8 cellular contexts compared by ENCODE assay signal in genomic region chr14:67514650-67515385, GRCh38. TPM values are rescaled to one million over a fixed set of nuclear protein-coding genes. Genes with fewer than 3 reads are reported as not detected.
DNase-seq lines count a peak whose midpoint lies in the region; ATAC-seq and TF ChIP-seq lines count a peak whose summit lies in the region.

No MANE protein-coding gene starts in this region.

- no peak for TF ChIP-seq EP300 in transverse colon (IDR thresholded peaks at IDR 0.05; ENCODE audit: low read depth)

- 2% methylated on average over 19 of the region's 75 CpGs; no CpG with 5 or more reads in 1 of the 2 donors for WGBS in transverse colon (ENCODE audit: low coverage in 1 of 2), 2 donors

- H3K9me3 Mint-ChIP-seq in naive thymus-derived CD4-positive, alpha-beta T cell = no peaks in the 10 kb centered on the region

- peak; percentile 40 for ATAC-seq in GM21717 (IDR thresholded peaks at IDR 0.05; ENCODE audit: unreplicated experiment)
- ATAC-seq in naive thymus-derived CD4-positive, alpha-beta T cell = peak; percentile 76

- POLR2A ChIA-PET in naive thymus-derived CD4-positive, alpha-beta T cell (lab: Charles Lee) = interaction anchor here (0.6 to 4.1 kb wide), 5 partner anchors 15 to 301 kb away, joined by 3 to 23 read pairs (median 3); partner anchors contain the start of genes TMEM229B and ZFYVE26

- peak overlapping the region; percentile 68 for H3K4me3 ChIP-seq in naive thymus-derived CD4-positive, alpha-beta T cell (ENCODE audit: low read length)
- peak overlapping the region; percentile 66 to 97 (median 91) for H3K4me3 ChIP-seq in transverse colon

- intact Hi-C loops in naive thymus-derived CD4-positive, alpha-beta T cell (cut with micrococcal nuclease) = loop anchor here (1.0 to 10.0 kb wide), 5 partner anchors 18 to 180 kb away; partner anchors contain the start of genes TMEM229B (in 2 of the 2), PLEKHH1 (in 1 of the 2) and RDH11 (in 1 of the 2)
- intact Hi-C loops in transverse colon (cut with DNase I; ENCODE audit: low total_unique reads) = no loop called here

- DNase-seq in COLO668 (lab: John Stamatoyannopoulos, UW; ENCODE audit: unreplicated experiment) (peak; percentile 78), NCI-H2171 (lab: John Stamatoyannopoulos, UW) (peak; percentile 24), activated T-helper 1 cell treated with Interleukin-2 at 50 U/mL for 16 hours (ENCODE audit: low read depth) (peak; percentile 13), fibroblast of gingiva (ENCODE audit: low read depth) (peak; percentile 28), transverse colon (peak; percentile 62), kidney glomerular epithelial cell (lab: John Stamatoyannopoulos, UW) (no peak)
- DNase-seq in naive thymus-derived CD4-positive, alpha-beta T cell = peak; percentile 33 to 56 (median 47)

- H3K4me3 Mint-ChIP-seq in naive thymus-derived CD4-positive, alpha-beta T cell = peak overlapping the region; percentile 84 to 95 (median 92)

- no peaks in the 10 kb centered on the region for H3K9me3 ChIP-seq in naive thymus-derived CD4-positive, alpha-beta T cell (ENCODE audit: control insufficient read depth in 2 of 3, low read length in 3 of 3)
- no peaks in the 10 kb centered on the region for H3K9me3 ChIP-seq in transverse colon

- peaks cover 0 to 82% (median 0%) of the 10 kb centered on the region in 5 donors for H3K27me3 Mint-ChIP-seq in naive thymus-derived CD4-positive, alpha-beta T cell

- peak overlapping the region; percentile 73 for H3K27ac ChIP-seq in naive thymus-derived CD4-positive, alpha-beta T cell (ENCODE audit: low read depth, low read length)
- H3K27ac ChIP-seq in transverse colon = peak overlapping the region; percentile 80 to 85 (median 83)

- CTCF ChIA-PET in naive thymus-derived CD4-positive, alpha-beta T cell (lab: Charles Lee) = interaction anchor here (1.1 to 1.8 kb wide), 3 partner anchors 11 to 57 kb away, joined by 3 to 4 read pairs (median 4); no protein-coding TSS in a partner anchor

- no peaks in the 10 kb centered on the region for H3K36me3 Mint-ChIP-seq in naive thymus-derived CD4-positive, alpha-beta T cell

- H3K36me3 ChIP-seq in naive thymus-derived CD4-positive, alpha-beta T cell (ENCODE audit: control insufficient read depth in 2 of 3, insufficient read depth in 3 of 3, low read length in 3 of 3) = peaks cover 0 to 5% (median 0%) of the 10 kb centered on the region in 3 experiments
- no peaks in the 10 kb centered on the region for H3K36me3 ChIP-seq in transverse colon

- peak; percentile 21 for TF ChIP-seq POLR2A in transverse colon (IDR thresholded peaks at IDR 0.05)

- no peaks in the 10 kb centered on the region for H3K27me3 ChIP-seq in naive thymus-derived CD4-positive, alpha-beta T cell (ENCODE audit: control insufficient read depth in 2 of 2, insufficient read depth in 2 of 2, low read length in 2 of 2)
- no peaks in the 10 kb centered on the region for H3K27me3 ChIP-seq in transverse colon

- H3K27ac Mint-ChIP-seq in naive thymus-derived CD4-positive, alpha-beta T cell = peak overlapping the region; percentile 56 to 93 (median 89)

- H3K4me1 Mint-ChIP-seq in naive thymus-derived CD4-positive, alpha-beta T cell = peaks cover 15 to 35% (median 22%) of the 10 kb centered on the region in 7 donors

- peaks cover 14 to 21% of the 10 kb centered on the region in 2 donors for H3K4me1 ChIP-seq in naive thymus-derived CD4-positive, alpha-beta T cell (ENCODE audit: control insufficient read depth in 2 of 2, insufficient read depth in 2 of 2, low read length in 2 of 2)
- H3K4me1 ChIP-seq in transverse colon = peaks cover 9 to 22% (median 19%) of the 10 kb centered on the region in 4 donors

- in situ Hi-C loops in transverse colon (cut with MboI; ENCODE audit: low pct_ligation_motif_present in 1 of 4, low pct_unique_long_range_greater_than_20kb in 1 of 4, low sequenced_read_pairs in 3 of 4) = no loop called here

- no peak for TF ChIP-seq CTCF in transverse colon (IDR thresholded peaks at IDR 0.05)

RNA-seq across cellular contexts. Expression of gene PLEKHH1, which starts 18.3 kb away (rescaled TPM):
- 1 to 10 TPM in 1 of 5 experiments, under 1 TPM in 4; 0.22 to 1.4 (median 0.32) TPM for total RNA-seq in naive thymus-derived CD4-positive, alpha-beta T cell
- not detected for polyA plus RNA-seq in naive thymus-derived CD4-positive, alpha-beta T cell
- total RNA-seq in transverse colon = 100 to 1,000 TPM in 1 of 4 donors, 10 to 100 TPM in 3; 71.1 to 123 (median 79.7) TPM

RNA-seq across cellular contexts. Expression of gene TMEM229B, which starts 26.3 kb away (rescaled TPM):
- total RNA-seq in naive thymus-derived CD4-positive, alpha-beta T cell = 10 to 100 TPM; 19.1 to 32.2 (median 30.6) TPM
- 10 to 100 TPM; 25.5 to 30.9 TPM for polyA plus RNA-seq in naive thymus-derived CD4-positive, alpha-beta T cell
- total RNA-seq in transverse colon = 10 to 100 TPM in 1 of 4 donors, 1 to 10 TPM in 3; 3.7 to 13.5 (median 7.4) TPM

Comparison
In these comparisons a context has a peak if more than half of its experiments do, and no peak if none do; other contexts are left out.
1. RNA of gene PLEKHH1, which starts 18.3 kb away (total RNA-seq): 71.1 to 123 TPM in transverse colon; 0.22 to 1.4 TPM in naive thymus-derived CD4-positive, alpha-beta T cell; every median in the first group is over 10 times any median in the second.